ENCODE assay signal across 17 cellular contexts in genomic region chr13:65642301-65642700, GRCh38.
DNase-seq lines count a peak whose midpoint lies in the region; ATAC-seq, FAIRE-seq and TF ChIP-seq lines count a peak whose summit lies in the region.
"Had no signal": no experiment of that assay in that cellular context is flagged by ENCODE, and none has a peak within 500 bp of the region (broad histone marks: within the 10 kb centered on the region; RNA-seq: fewer than 3 reads in every experiment).

No MANE protein-coding gene starts in this region.

- TF ChIP-seq EP300 in H1 (IDR thresholded peaks at IDR 0.05; ENCODE audit: borderline replicate concordance in 1 of 2, low read depth in 2 of 2, low read length in 2 of 2) = no peak

- no peak overlapping the region for H3K27ac ChIP-seq in ACC112 (ENCODE audit: low read depth, low read length)
- H3K27ac ChIP-seq in OCI-LY1 (ENCODE audit: low read depth, low read length, poor library complexity, severe bottlenecking) = no peak overlapping the region
- no peak overlapping the region for H3K27ac ChIP-seq in H1 (ENCODE audit: low read depth, low read length)
- no peak overlapping the region for H3K27ac ChIP-seq in neuronal stem cell (replicated peaks; ENCODE audit: low read length)
- no peak overlapping the region for H3K27ac ChIP-seq in heart left ventricle
- H3K27ac ChIP-seq: C4-2B, GM23248 had no signal

- ATAC-seq in heart left ventricle = no peak

- H2BK20ac ChIP-seq in H1 (ENCODE audit: low read length) = no peak overlapping the region

- no peak overlapping the region for H2AK5ac ChIP-seq in H1 (ENCODE audit: low read depth, low read length)
- H2AK5ac ChIP-seq in neuronal stem cell (ENCODE audit: low read depth, low read length) = no peak overlapping the region

- no peaks in the 10 kb centered on the region for H3K36me3 ChIP-seq in ACC112 (ENCODE audit: insufficient read depth, low read length)
- no peaks in the 10 kb centered on the region for H3K36me3 ChIP-seq in OCI-LY1 (ENCODE audit: insufficient read depth, low read length)
- H3K36me3 ChIP-seq in H1 (ENCODE audit: control insufficient read depth in 2 of 4, insufficient read depth in 4 of 4, low read length in 3 of 4) = no peaks in the 10 kb centered on the region
- no peaks in the 10 kb centered on the region for H3K36me3 ChIP-seq in neuronal stem cell (replicated peaks in 1 of 2; ENCODE audit: control insufficient read depth in 2 of 2, insufficient read depth in 2 of 2, low read length in 2 of 2)
- H3K36me3 ChIP-seq in heart left ventricle = no peaks in the 10 kb centered on the region
- H3K36me3 ChIP-seq: BE2C had no signal

- intact Hi-C loops in heart left ventricle (cut with DNase I) = no loop called here

- no peaks in the 10 kb centered on the region for H3K4me1 ChIP-seq in ACC112 (ENCODE audit: control insufficient read depth, insufficient read depth, low read length, unreplicated experiment)
- peaks cover 12% of the 10 kb centered on the region for H3K4me1 ChIP-seq in OCI-LY1 (ENCODE audit: insufficient read depth, low read length, severe bottlenecking)
- no peaks in the 10 kb centered on the region for H3K4me1 ChIP-seq in H1 (replicated peaks in 1 of 4; ENCODE audit: control insufficient read depth in 3 of 4, insufficient read depth in 4 of 4, low read length in 3 of 4)
- H3K4me1 ChIP-seq in neuronal stem cell (ENCODE audit: control insufficient read depth in 2 of 2, insufficient read depth in 1 of 2, low read depth in 1 of 2, low read length in 2 of 2) = no peaks in the 10 kb centered on the region
- no peaks in the 10 kb centered on the region for H3K4me1 ChIP-seq in heart left ventricle

- H2BK12ac ChIP-seq in H1 (ENCODE audit: low read depth, low read length) = no peak overlapping the region
- H2BK12ac ChIP-seq in neuronal stem cell (ENCODE audit: low read length) = no peak overlapping the region

- H3K23ac ChIP-seq in H1 (ENCODE audit: insufficient read length) (no peak overlapping the region), neuronal stem cell (ENCODE audit: low read depth, low read length, poor library complexity) (no peak overlapping the region)

- H4K8ac ChIP-seq in H1 (ENCODE audit: extremely low read depth, insufficient read depth, low read length) (no peak overlapping the region), neuronal stem cell (ENCODE audit: low read depth, low read length) (no peak overlapping the region)

- H4K20me1 ChIP-seq in OCI-LY1 (ENCODE audit: insufficient read depth, low read length) (no peaks in the 10 kb centered on the region), H1 (replicated peaks in 1 of 2; ENCODE audit: control insufficient read depth in 1 of 2, insufficient read depth in 2 of 2, low read length in 2 of 2) (no peaks in the 10 kb centered on the region)

- POLR2A ChIA-PET in H1 (lab: Charles Lee; ENCODE audit: partially characterized antibody) = no interaction called here

- H3K9me3 ChIP-seq in OCI-LY1 (ENCODE audit: low read length) (peaks cover 10% of the 10 kb centered on the region), H1 (ENCODE audit: insufficient read depth in 2 of 2, low read depth in 1 of 2, low read length in 1 of 2) (no peaks in the 10 kb centered on the region), neuronal stem cell (replicated peaks in 1 of 2; ENCODE audit: control insufficient read depth in 2 of 2, insufficient read depth in 1 of 2, low read depth in 1 of 2, low read length in 2 of 2) (no peaks in the 10 kb centered on the region), heart left ventricle (no peaks in the 10 kb centered on the region)
- H3K9me3 ChIP-seq: BE2C had no signal

- no peak overlapping the region for H2BK15ac ChIP-seq in H1 (ENCODE audit: low read length)
- no peak overlapping the region for H2BK15ac ChIP-seq in neuronal stem cell (ENCODE audit: low read length)

- CTCF ChIA-PET in H1 (lab: Charles Lee; ENCODE audit: partially characterized antibody) = no interaction called here

- no peak for TF ChIP-seq RAD21 in H1 (IDR thresholded peaks at IDR 0.05 in 1 of 2, conservative IDR thresholded peaks at IDR 0.05 in 1 of 2; ENCODE audit: low read depth in 2 of 2, low read length in 2 of 2)

- no peaks in the 10 kb centered on the region; the same call in 1 of the 2 replicates for H3K23me2 ChIP-seq in H1 (ENCODE audit: low read depth, low read length)

- H2BK120ac ChIP-seq in H1 (replicated peaks; ENCODE audit: low read depth, low read length) (no peak overlapping the region), neuronal stem cell (ENCODE audit: low read depth, low read length) (no peak overlapping the region)

- no peak overlapping the region for H4K5ac ChIP-seq in H1 (ENCODE audit: insufficient read length, low read depth, low read length)

- H3K4ac ChIP-seq in H1 (replicated peaks; ENCODE audit: insufficient read length, low read depth, low read length) (no peak overlapping the region), neuronal stem cell (ENCODE audit: low read length) (no peak overlapping the region)

- no peak overlapping the region for H3K56ac ChIP-seq in H1 (replicated peaks; ENCODE audit: insufficient read length, low read depth, low read length)

- H3K4me3 ChIP-seq in ACC112 (ENCODE audit: low read depth, low read length) (no peak overlapping the region), OCI-LY1 (ENCODE audit: low read depth, low read length, poor library complexity, severe bottlenecking) (no peak overlapping the region), H1 (ENCODE audit: extremely low read depth in 1 of 4, insufficient read depth in 2 of 4, low read depth in 3 of 4, low read length in 4 of 4) (no peak overlapping the region), neuronal stem cell (ENCODE audit: low read length in 2 of 2) (no peak overlapping the region), heart left ventricle (no peak overlapping the region)
- H3K4me3 ChIP-seq: GM12878, GM23248 had no signal

- H3F3A ChIP-seq in OCI-LY1 (ENCODE audit: insufficient read depth, low read length) = no peaks in the 10 kb centered on the region

- H3K79me2 ChIP-seq in ACC112 (ENCODE audit: control insufficient read depth, insufficient read depth, low read length, unreplicated experiment) (no peaks in the 10 kb centered on the region), OCI-LY1 (ENCODE audit: insufficient read depth, low read length) (no peaks in the 10 kb centered on the region), H1 (ENCODE audit: control insufficient read depth in 1 of 2, insufficient read depth in 2 of 2, low read length in 2 of 2) (no peaks in the 10 kb centered on the region)

- no peak for FAIRE-seq in H1 (lab: Jason Lieb, UNC)
- FAIRE-seq: GM12878, GM18507 had no signal

- TF ChIP-seq POLR2A in H1 (IDR thresholded peaks at IDR 0.05; ENCODE audit: control extremely low read depth in 1 of 2, low read depth in 2 of 2, low read length in 2 of 2) = no peak
- no peak for TF ChIP-seq POLR2A in heart left ventricle (IDR thresholded peaks at IDR 0.05)

- no peaks in the 10 kb centered on the region for H3K9me2 ChIP-seq in OCI-LY1 (ENCODE audit: low read depth, low read length)

- H3K4me2 ChIP-seq in OCI-LY1 (ENCODE audit: low read length) (peak overlapping the region; percentile 28; the same call in 1 of the 2 replicates), H1 (ENCODE audit: insufficient read depth in 1 of 2, low read depth in 2 of 2, low read length in 2 of 2) (no peak overlapping the region), neuronal stem cell (ENCODE audit: insufficient read depth, low read length, poor library complexity, severe bottlenecking) (no peak overlapping the region)

- TF ChIP-seq CTCF in OCI-LY1 (IDR thresholded peaks at IDR 0.05; ENCODE audit: low read length) (no peak), H1 (IDR thresholded peaks at IDR 0.05; ENCODE audit: control extremely low read depth in 1 of 3, insufficient read depth in 1 of 3, low read depth in 1 of 3, low read length in 3 of 3) (no peak), heart left ventricle (IDR thresholded peaks at IDR 0.05) (no peak)

- H3K18ac ChIP-seq in H1 (ENCODE audit: extremely low read depth, low read length) = no peak overlapping the region
- no peak overlapping the region for H3K18ac ChIP-seq in neuronal stem cell (ENCODE audit: low read length)

- H3K14ac ChIP-seq in H1 (ENCODE audit: insufficient read length) (no peak overlapping the region), neuronal stem cell (ENCODE audit: low read length) (no peak overlapping the region)

- H4K91ac ChIP-seq in H1 (replicated peaks; ENCODE audit: insufficient read length, low read length) (no peak overlapping the region), neuronal stem cell (ENCODE audit: low read depth, low read length, poor library complexity) (no peak overlapping the region)

- H3K9ac ChIP-seq in OCI-LY1 (ENCODE audit: low read length) (no peak overlapping the region), H1 (replicated peaks in 1 of 4; ENCODE audit: extremely low read depth in 1 of 4, low read depth in 3 of 4, low read length in 3 of 4) (no peak overlapping the region), neuronal stem cell (ENCODE audit: low read depth, low read length, poor library complexity) (no peak overlapping the region)
- H3K9ac ChIP-seq: GM23248 had no signal

- H2AFZ ChIP-seq in ACC112 (ENCODE audit: low read length, unreplicated experiment) (peak overlapping the region; percentile 3), OCI-LY1 (ENCODE audit: low read length) (peak overlapping the region; percentile 76), H1 (ENCODE audit: low read length) (0 out of 2 replicates have a peak overlapping the region, but pooled peaks have one; percentile 25), neuronal stem cell (ENCODE audit: low read length) (peak overlapping the region; percentile 34)
- H2AFZ ChIP-seq: GM23248 had no signal

- no peaks in the 10 kb centered on the region for H3K27me3 ChIP-seq in ACC112 (ENCODE audit: insufficient read depth, low read length)
- no peaks in the 10 kb centered on the region for H3K27me3 ChIP-seq in OCI-LY1 (ENCODE audit: insufficient read depth, low read length)
- H3K27me3 ChIP-seq in H1 (replicated peaks in 1 of 4; ENCODE audit: control insufficient read depth in 3 of 4, extremely low read depth in 1 of 4, insufficient read depth in 3 of 4, low read length in 3 of 4) = no peaks in the 10 kb centered on the region
- no peaks in the 10 kb centered on the region for H3K27me3 ChIP-seq in neuronal stem cell (ENCODE audit: control insufficient read depth in 3 of 3, insufficient read depth in 3 of 3, low read depth in 1 of 3, low read length in 3 of 3)
- no peaks in the 10 kb centered on the region for H3K27me3 ChIP-seq in heart left ventricle
- H3K27me3 ChIP-seq: BE2C had no signal

- DNase-seq in H1 (ENCODE audit: low read depth in 1 of 2, low spot score in 2 of 2) (no peak), neuronal stem cell (ENCODE audit: low spot score) (no peak), NOMO-1 (lab: John Stamatoyannopoulos, UW; ENCODE audit: unreplicated experiment in 2 of 2) (no peak), AG08396 (ENCODE audit: low spot score) (no peak), hypothalamus (lab: John Stamatoyannopoulos, UW) (no peak), heart left ventricle (no peak)
- DNase-seq: 8988T; BE2C; CD4-positive, alpha-beta memory T cell; DMS79; GM23248; H9 had no signal

- H2BK5ac ChIP-seq in H1 (ENCODE audit: low read depth, low read length) = no peak overlapping the region
- no peak overlapping the region for H2BK5ac ChIP-seq in neuronal stem cell (ENCODE audit: low read length)

- H3K79me1 ChIP-seq in H1 (ENCODE audit: low read depth, low read length) (no peaks in the 10 kb centered on the region), neuronal stem cell (ENCODE audit: low read depth, low read length) (no peaks in the 10 kb centered on the region)

Comparison
In these comparisons a context has a peak if more than half of its experiments do, and no peak if none do; other contexts are left out.
1. H2AFZ ChIP-seq: peak in every context shown above with its lines; median percentile 76 in OCI-LY1; 34 in neuronal stem cell; 25 in H1; 3 in ACC112.